Comparison of ENCODE assay signal across 1 cellular context in genomic region chr1:151056574-151056973, GRCh38.
TF ChIP-seq lines count a peak whose summit lies in the region.

No MANE protein-coding gene starts in this region.

TF ChIP-seq in endothelial cell of umbilical vein, 7 proteins besides CTCF, POLR2A, EP300 and RAD21:
- TF ChIP-seq JUN (IDR thresholded peaks at IDR 0.05; ENCODE audit: borderline replicate concordance, insufficient read depth, insufficient read length, low read depth) (no peak), EZH2 (IDR thresholded peaks at IDR 0.05; ENCODE audit: borderline replicate concordance, low read depth, low read length, severe bottlenecking) (no peak), MAX (IDR thresholded peaks at IDR 0.05; ENCODE audit: insufficient read depth, insufficient read length) (no peak), POLR2AphosphoS5 (IDR thresholded peaks at IDR 0.05; ENCODE audit: insufficient read depth, low read depth, low read length) (no peak), MYC (IDR thresholded peaks at IDR 0.05; ENCODE audit: low read depth, low read length) (no peak), FOS (IDR thresholded peaks at IDR 0.05; ENCODE audit: borderline replicate concordance, insufficient read depth, low read length) (no peak), GATA2 (IDR thresholded peaks at IDR 0.05; ENCODE audit: insufficient read depth, insufficient read length, low read depth, low read length) (no peak)
